Comparison of ENCODE assay signal across 9 cellular contexts in the genomic region with DNA sequence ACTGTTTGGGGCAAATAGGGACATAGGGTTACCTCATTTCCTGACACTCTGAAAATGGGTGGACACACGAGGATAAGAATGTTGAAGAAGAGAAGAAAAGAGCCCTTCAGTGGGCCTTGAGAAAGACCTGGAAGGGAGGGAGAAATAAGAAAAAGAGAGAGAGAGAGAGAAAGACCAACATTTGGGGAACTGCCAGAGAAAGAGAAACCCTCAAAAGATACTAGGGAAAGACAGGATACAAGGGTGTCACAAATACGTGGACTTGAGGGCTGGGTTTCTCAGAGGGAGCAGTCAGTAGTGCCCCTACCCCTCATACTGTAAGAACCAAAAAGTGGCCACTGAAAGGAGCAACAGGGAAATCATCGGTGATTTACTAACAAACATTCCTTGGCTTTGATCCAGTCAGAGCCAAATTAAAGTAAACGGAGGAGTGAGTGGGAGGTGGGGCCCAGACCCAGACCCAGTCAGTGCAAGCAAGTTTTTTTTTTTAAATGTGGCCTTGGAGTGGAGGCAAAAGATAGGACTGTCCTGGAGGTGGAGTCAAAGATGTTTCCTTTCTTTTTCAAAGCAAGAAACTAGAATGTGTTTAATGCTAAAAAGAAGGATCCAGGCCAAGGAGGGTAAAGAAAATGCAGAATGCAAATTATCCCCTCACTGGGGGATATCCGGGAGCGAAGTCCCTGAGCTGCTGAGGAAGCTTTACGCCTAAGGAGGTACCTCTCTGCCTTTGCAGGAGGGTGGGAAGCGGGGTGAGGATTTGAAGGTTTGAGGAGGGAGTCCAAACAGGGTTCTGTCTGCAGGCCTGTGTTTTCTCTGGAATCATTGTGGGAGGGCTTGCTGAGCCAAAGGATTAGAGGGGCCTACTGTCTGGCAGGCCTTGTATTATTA.
A peak's percentile ranks its signal among the peaks of the same experiment; 100 is the strongest.
DNase-seq lines count a peak whose midpoint lies in the region; ATAC-seq lines count a peak whose summit lies in the region.
"Had no signal": no experiment of that assay in that cellular context is flagged by ENCODE, and none has a peak within 500 bp of the region (broad histone marks: within the 10 kb centered on the region; RNA-seq: fewer than 3 reads in every experiment).

No MANE protein-coding gene starts in this region.

- peak overlapping the region; percentile 100 for H3K27ac Mint-ChIP-seq in T-helper 17 cell

- H3K4me1 Mint-ChIP-seq in T-helper 17 cell, result peaks cover 56% of the 10 kb centered on the region

- intact Hi-C loops in left cardiac atrium (cut with DNase I) (no loop called here), sciatic nerve (cut with DNase I) (no loop called here)

- H3K27me3 Mint-ChIP-seq in T-helper 17 cell, result no peaks in the 10 kb centered on the region

- peak overlapping the region; percentile 90 for H3K4me3 Mint-ChIP-seq in T-helper 17 cell

- no peaks in the 10 kb centered on the region for H3K9me3 ChIP-seq in T-helper 17 cell (ENCODE audit: control insufficient read depth, low read length, poor library complexity, severe bottlenecking)

- ATAC-seq in GM21529 (IDR thresholded peaks at IDR 0.05; ENCODE audit: unreplicated experiment), result peak; percentile 43
- no peak for ATAC-seq in T-helper 17 cell
- peak; percentile 23 to 44 for ATAC-seq in left cardiac atrium
- peak; percentile 49 for ATAC-seq in sciatic nerve
- ATAC-seq in HG03342 (IDR thresholded peaks at IDR 0.05; ENCODE audit: unreplicated experiment), result no peak
- no peak for ATAC-seq in GM18498 (IDR thresholded peaks at IDR 0.05; ENCODE audit: unreplicated experiment)
- no peak for ATAC-seq in GM19452 (IDR thresholded peaks at IDR 0.05; ENCODE audit: unreplicated experiment)

- DNase-seq in T-helper 17 cell (no peak), left cardiac atrium (no peak), sciatic nerve (ENCODE audit: low spot score) (no peak), retina (no peak)
- DNase-seq: SW 1271 had no signal

- H3K36me3 Mint-ChIP-seq in T-helper 17 cell (ENCODE audit: low read depth), result peaks cover 21% of the 10 kb centered on the region

Comparison
In these comparisons a context has a peak if more than half of its experiments do, and no peak if none do; other contexts are left out.
1. ATAC-seq: peak in GM21529 (single experiment), left cardiac atrium (2 of 2) and sciatic nerve (single experiment); none in T-helper 17 cell (single experiment), HG03342 (single experiment), GM18498 (single experiment) and GM19452 (single experiment).